Comparison of ENCODE assay signal across 8 cellular contexts in genomic region chr11:66593650-66594049, GRCh38. TPM values are rescaled to one million over a fixed set of nuclear protein-coding genes. Genes with fewer than 3 reads are reported as not detected.
DNase-seq lines count a peak whose midpoint lies in the region; ATAC-seq and TF ChIP-seq lines count a peak whose summit lies in the region.

No MANE protein-coding gene starts in this region.

- H3K9me3 ChIP-seq in SJCRH30 (replicated peaks), result no peaks in the 10 kb centered on the region

- no peaks in the 10 kb centered on the region for H3K36me3 ChIP-seq in SJCRH30

- peaks cover 7% of the 10 kb centered on the region; the same call in 1 of the 2 replicates for H3K4me1 ChIP-seq in SJCRH30

- peak overlapping the region; percentile 69 for H3K4me3 ChIP-seq in SJCRH30
- peak overlapping the region; percentile 84 for H3K4me3 ChIP-seq in fibroblast of the aortic adventitia (ENCODE audit: low read depth, low read length)
- peak overlapping the region; percentile 64 for H3K4me3 ChIP-seq in retinal pigment epithelial cell (ENCODE audit: low read length)

- no peak for ATAC-seq in HG03025 (IDR thresholded peaks at IDR 0.05; ENCODE audit: low FRiP score, unreplicated experiment)

- H3K27me3 ChIP-seq in SJCRH30, result no peaks in the 10 kb centered on the region

- H3K27ac ChIP-seq in SJCRH30, result no peak overlapping the region

- TF ChIP-seq CTCF in GM10266 (IDR thresholded peaks at IDR 0.05; ENCODE audit: control insufficient read depth, insufficient read depth, low read depth, missing control alignments), result no peak
- TF ChIP-seq CTCF in fibroblast of the aortic adventitia (IDR thresholded peaks at IDR 0.05; ENCODE audit: insufficient read depth, low read length), result no peak
- no peak for TF ChIP-seq CTCF in retinal pigment epithelial cell (conservative IDR thresholded peaks at IDR 0.05; ENCODE audit: low read depth, low read length)

- DNase-seq in GM10266 (ENCODE audit: extremely low spot score) (peak; percentile 10), SJCRH30 (no peak), fibroblast of the aortic adventitia (ENCODE audit: low read depth) (no peak), retinal pigment epithelial cell (ENCODE audit: low read depth) (no peak), kidney tubule cell (ENCODE audit: low spot score) (no peak), NCI-H2107 treated with DMSO at 0.1 percent for 48 hours (lab: John Stamatoyannopoulos, UW; ENCODE audit: unreplicated experiment) (no peak), NCI-H187 treated with DMSO at 0.1 percent for 48 hours (lab: John Stamatoyannopoulos, UW) (no peak)

RNA-seq across cellular contexts. Expression of gene CCS, which starts 0.7 kb away (rescaled TPM):
- total RNA-seq in SJCRH30 (2014; rRNA removed; shearing (Covaris generic)), result 10.3 and 15.3 TPM in 2 replicates
- total RNA-seq in fibroblast of the aortic adventitia (ENCODE audit: low replicate concordance), result 28.3 and 54.4 TPM in 2 replicates

RNA-seq across cellular contexts. Expression of gene CCDC87, which starts 0.8 kb away (rescaled TPM):
- total RNA-seq in SJCRH30 (2014; rRNA removed; shearing (Covaris generic)), result 0.23 and 0.43 TPM in 2 replicates
- 0.45 and 1.1 TPM in 2 replicates for total RNA-seq in fibroblast of the aortic adventitia (ENCODE audit: low replicate concordance)

RNA-seq across cellular contexts. Expression of gene RBM14, which starts 22.8 kb away (rescaled TPM):
- total RNA-seq in SJCRH30 (2014; rRNA removed; shearing (Covaris generic)), result 68.7 and 70.5 TPM in 2 replicates
- total RNA-seq in fibroblast of the aortic adventitia (ENCODE audit: low replicate concordance), result 11.4 and 26.9 TPM in 2 replicates

RNA-seq across cellular contexts. Expression of gene CTSF, which starts 25.2 kb away (rescaled TPM):
- total RNA-seq in SJCRH30 (2014; rRNA removed; shearing (Covaris generic)), result 4.5 and 5.2 TPM in 2 replicates
- 35.0 and 47.1 TPM in 2 replicates for total RNA-seq in fibroblast of the aortic adventitia (ENCODE audit: low replicate concordance)

RNA-seq across cellular contexts. Expression of gene RBM4, which starts 44.9 kb away (rescaled TPM):
- total RNA-seq in SJCRH30 (2014; rRNA removed; shearing (Covaris generic)), result 154 and 155 TPM in 2 replicates
- total RNA-seq in fibroblast of the aortic adventitia (ENCODE audit: low replicate concordance), result 34.5 and 73.8 TPM in 2 replicates
